Comparison of ENCODE assay signal across 16 cellular contexts in genomic region chr2:71479261-71479660, GRCh38. TPM values are rescaled to one million over a fixed set of nuclear protein-coding genes. Genes with fewer than 3 reads are reported as not detected.
DNase-seq lines count a peak whose midpoint lies in the region; ATAC-seq and TF ChIP-seq lines count a peak whose summit lies in the region.
"Had no signal": no experiment of that assay in that cellular context is flagged by ENCODE, and none has a peak within 500 bp of the region (broad histone marks: within the 10 kb centered on the region; RNA-seq: fewer than 3 reads in every experiment).

No MANE protein-coding gene starts in this region.

- TF ChIP-seq CTCF in neutrophil (IDR thresholded peaks at IDR 0.05), result no peak
- no peak for TF ChIP-seq CTCF in spleen (IDR thresholded peaks at IDR 0.05 in 8 of 11, conservative IDR thresholded peaks at IDR 0.05 in 3 of 11)

- WGBS in spleen, 5 donors, result 87 to 94% (median 89%) methylated on average over 5 of the region's 5 CpGs

- peaks cover 26 to 69% of the 10 kb centered on the region in 2 donors for H3K27me3 Mint-ChIP-seq in effector memory CD8-positive, alpha-beta T cell

- no peaks in the 10 kb centered on the region for H3K4me1 Mint-ChIP-seq in effector memory CD8-positive, alpha-beta T cell (ENCODE audit: low read depth in 2 of 2)

- peaks cover 63% of the 10 kb centered on the region for H3K36me3 ChIP-seq in neutrophil
- peaks cover 0 to 54% (median 5%) of the 10 kb centered on the region in 6 donors for H3K36me3 ChIP-seq in spleen
- H3K36me3 ChIP-seq: BE2C had no signal

- peaks cover 2% of the 10 kb centered on the region for H3K36me3 Mint-ChIP-seq in effector memory CD8-positive, alpha-beta T cell (ENCODE audit: insufficient read depth)
- H3K36me3 Mint-ChIP-seq: CD8-positive, alpha-beta T cell had no signal

- H3K27ac ChIP-seq in neutrophil, result peak overlapping the region; percentile 95
- peak overlapping the region in 1 of 8 donors; percentile 85 for H3K27ac ChIP-seq in spleen

- H3K4me3 ChIP-seq in neutrophil (ENCODE audit: low read depth in 1 of 2, low read length in 1 of 2) (no peak overlapping the region), spleen (no peak overlapping the region)
- H3K4me3 ChIP-seq: GM23338 had no signal

- intact Hi-C loops in spleen (cut with DNase I; ENCODE audit: low total_unique reads), result no loop called here

- peak overlapping the region; percentile 7 to 20 for H3K27ac Mint-ChIP-seq in effector memory CD8-positive, alpha-beta T cell
- H3K27ac Mint-ChIP-seq: CD8-positive, alpha-beta T cell; GM23338; HFFc6 had no signal

- TF ChIP-seq POLR2A in spleen (IDR thresholded peaks at IDR 0.05), result no peak

- H3K9me3 ChIP-seq in neutrophil, result no peaks in the 10 kb centered on the region
- no peaks in the 10 kb centered on the region for H3K9me3 ChIP-seq in spleen
- H3K9me3 ChIP-seq: BE2C had no signal

- ATAC-seq in effector memory CD8-positive, alpha-beta T cell (replicated peaks), result no peak
- ATAC-seq in GM21360 (IDR thresholded peaks at IDR 0.05; ENCODE audit: unreplicated experiment), result no peak
- ATAC-seq: CD8-positive, alpha-beta T cell; GM23338; HCT116 had no signal

- H3K4me3 Mint-ChIP-seq in effector memory CD8-positive, alpha-beta T cell, result no peak overlapping the region
- H3K4me3 Mint-ChIP-seq: CD8-positive, alpha-beta T cell; GM23338; HFFc6 had no signal

- H3K9me3 Mint-ChIP-seq in effector memory CD8-positive, alpha-beta T cell, result no peaks in the 10 kb centered on the region
- H3K9me3 Mint-ChIP-seq: CD8-positive, alpha-beta T cell; HFFc6 had no signal

- DNase-seq in effector memory CD8-positive, alpha-beta T cell, result no peak
- peak; percentile 53 for DNase-seq in spleen
- DNase-seq in C1 segment of cervical spinal cord (lab: John Stamatoyannopoulos, UW), result no peak
- no peak for DNase-seq in putamen (ENCODE audit: low spot score)
- no peak for DNase-seq in stimulated activated CD4-positive, alpha-beta T cell treated with anti-CD3 and anti-CD28 coated beads, Interleukin-4, amount 100 ng/mL, for 1 hour
- DNase-seq: ACHN; BE2C; CD8-positive, alpha-beta T cell; COR-L47; H7; HFFc6; KG1 had no signal

- H3K4me1 ChIP-seq in neutrophil (ENCODE audit: control insufficient read depth in 1 of 2, insufficient read depth in 1 of 2, low read depth in 1 of 2, low read length in 1 of 2), result peaks cover 67 to 69% of the 10 kb centered on the region in 2 experiments
- H3K4me1 ChIP-seq in spleen, result peaks cover 10 to 74% (median 32%) of the 10 kb centered on the region in 6 donors
- H3K4me1 ChIP-seq: BE2C had no signal

- no peaks in the 10 kb centered on the region for H3K27me3 ChIP-seq in neutrophil
- no peaks in the 10 kb centered on the region for H3K27me3 ChIP-seq in spleen (replicated peaks in 1 of 7)
- H3K27me3 ChIP-seq: BE2C had no signal

RNA-seq across cellular contexts. Expression of gene DYSF, which starts 25.9 kb away (rescaled TPM):
- 100 to 1,000 TPM; 114 to 287 (median 142) TPM for total RNA-seq in spleen
- polyA plus RNA-seq in spleen, result 10 to 100 TPM in 2 of 3 donors, 1 to 10 TPM in 1; 4.0 to 36.0 (median 13.7) TPM
